Comparison of ENCODE assay signal across 12 cellular contexts in genomic region chr11:128515086-128515485, GRCh38.
DNase-seq lines count a peak whose midpoint lies in the region; ATAC-seq and TF ChIP-seq lines count a peak whose summit lies in the region.
"Had no signal": no experiment of that assay in that cellular context is flagged by ENCODE, and none has a peak within 500 bp of the region (broad histone marks: within the 10 kb centered on the region; RNA-seq: fewer than 3 reads in every experiment).

No MANE protein-coding gene starts in this region.

- no peak overlapping the region for H3K14ac ChIP-seq in mesenchymal stem cell (ENCODE audit: low read length in 2 of 2)

- DNase-seq in right lobe of liver (no peak), mesenchymal stem cell (no peak), NCI-H82 treated with DMSO at 0.1 percent for 48 hours (lab: John Stamatoyannopoulos, UW; ENCODE audit: unreplicated experiment) (no peak), AG20443 (ENCODE audit: low spot score) (no peak)
- no peak for DNase-seq in activated CD8-positive, alpha-beta T cell treated with anti-CD3 and anti-CD28 coated beads, Interleukin-2, amount 10 ng/mL, durations not matched to agents 7 days and 5 days
- no peak for DNase-seq in central memory CD4-positive, alpha-beta T cell
- no peak for DNase-seq in NK-92 treated with Interleukin-12 subunit alpha and Interleukin-12 subunit beta, amount 100 ng/mL, for 24 hours (lab: John Stamatoyannopoulos, UW)
- DNase-seq: NCI-H2029, thyroid gland had no signal

- no peak overlapping the region for H3K4me3 ChIP-seq in liver (ENCODE audit: low read depth in 1 of 3, low read length in 3 of 3)
- no peak overlapping the region for H3K4me3 ChIP-seq in right lobe of liver
- H3K4me3 ChIP-seq in mesenchymal stem cell (ENCODE audit: insufficient read depth in 1 of 2, low read depth in 1 of 2, low read length in 2 of 2) = no peak overlapping the region
- H3K4me3 ChIP-seq: thyroid gland had no signal

- H3K27me3 Mint-ChIP-seq in activated CD8-positive, alpha-beta T cell treated with anti-CD3 and anti-CD28 coated beads, Interleukin-2, amount 10 ng/mL, durations not matched to agents 7 days and 5 days (ENCODE audit: low read depth) = no peaks in the 10 kb centered on the region
- H3K27me3 Mint-ChIP-seq: dendritic cell treated with granulocyte-macrophage colony-stimulating factor and Interleukin-4, amounts not matched to agents 40 ng/mL and 50 ng/mL, for 4 days had no signal

- TF ChIP-seq POLR2A in right lobe of liver (IDR thresholded peaks at IDR 0.05) = no peak

- TF ChIP-seq CTCF in liver (IDR thresholded peaks at IDR 0.05; ENCODE audit: low read depth, low read length, missing input control) (no peak), right lobe of liver (IDR thresholded peaks at IDR 0.05) (no peak)

- H3K9me3 Mint-ChIP-seq in activated CD8-positive, alpha-beta T cell treated with anti-CD3 and anti-CD28 coated beads, Interleukin-2, amount 10 ng/mL, durations not matched to agents 7 days and 5 days (ENCODE audit: insufficient read depth) = no peaks in the 10 kb centered on the region
- H3K9me3 Mint-ChIP-seq: dendritic cell treated with granulocyte-macrophage colony-stimulating factor and Interleukin-4, amounts not matched to agents 40 ng/mL and 50 ng/mL, for 4 days had no signal

- no peak for ATAC-seq in right lobe of liver
- no peak for ATAC-seq in activated CD8-positive, alpha-beta T cell treated with anti-CD3 and anti-CD28 coated beads, Interleukin-2, amount 10 ng/mL, durations not matched to agents 7 days and 5 days

- no peak overlapping the region for H2BK120ac ChIP-seq in mesenchymal stem cell (ENCODE audit: low read depth, low read length)

- no peak for TF ChIP-seq RAD21 in liver (IDR thresholded peaks at IDR 0.05)

- H3K9me3 ChIP-seq in liver (ENCODE audit: control insufficient read depth in 4 of 4, low read length in 3 of 4) (no peaks in the 10 kb centered on the region), right lobe of liver (no peaks in the 10 kb centered on the region), mesenchymal stem cell (ENCODE audit: control insufficient read depth, low read length) (no peaks in the 10 kb centered on the region)
- H3K9me3 ChIP-seq: thyroid gland had no signal

- no peak overlapping the region for H3K4ac ChIP-seq in mesenchymal stem cell (ENCODE audit: low read depth in 1 of 2, low read length in 2 of 2)

- H2AK5ac ChIP-seq in mesenchymal stem cell (ENCODE audit: low read length, severe bottlenecking) = no peak overlapping the region

- H3K27me3 ChIP-seq in liver (ENCODE audit: control insufficient read depth in 4 of 4, insufficient read depth in 4 of 4, low read length in 3 of 4) = no peaks in the 10 kb centered on the region
- no peaks in the 10 kb centered on the region for H3K27me3 ChIP-seq in right lobe of liver
- no peaks in the 10 kb centered on the region for H3K27me3 ChIP-seq in mesenchymal stem cell (ENCODE audit: control insufficient read depth in 1 of 2, insufficient read depth in 1 of 2, low read length in 2 of 2)
- H3K27me3 ChIP-seq: thyroid gland had no signal

- no peak overlapping the region for H2BK12ac ChIP-seq in mesenchymal stem cell (ENCODE audit: low read length in 2 of 2)

- POLR2A ChIA-PET in activated CD8-positive, alpha-beta T cell treated with anti-CD3 and anti-CD28 coated beads, Interleukin-2, amount 10 ng/mL, durations not matched to agents 7 days and 5 days (lab: Charles Lee) = interaction anchor here (1.0 to 23.0 kb wide), 9 partner anchors 2 to 225 kb away, joined by 3 to 652 read pairs (median 13); no protein-coding TSS in a partner anchor

- H3K23ac ChIP-seq in mesenchymal stem cell (ENCODE audit: low read length in 2 of 2) = no peak overlapping the region

- H3K4me1 Mint-ChIP-seq in activated CD8-positive, alpha-beta T cell treated with anti-CD3 and anti-CD28 coated beads, Interleukin-2, amount 10 ng/mL, durations not matched to agents 7 days and 5 days (ENCODE audit: low read depth) = peaks cover 61% of the 10 kb centered on the region

- no peaks in the 10 kb centered on the region for H3K79me1 ChIP-seq in mesenchymal stem cell (replicated peaks; ENCODE audit: low read length, poor library complexity, severe bottlenecking)

- H4K91ac ChIP-seq in mesenchymal stem cell (ENCODE audit: low read length) = no peak overlapping the region

- CTCF ChIA-PET in activated CD8-positive, alpha-beta T cell treated with anti-CD3 and anti-CD28 coated beads, Interleukin-2, amount 10 ng/mL, durations not matched to agents 7 days and 5 days (lab: Charles Lee) = interaction anchor here (0.7 to 11.8 kb wide), 10 partner anchors 11 to 476 kb away, joined by 3 to 247 read pairs (median 6); no protein-coding TSS in a partner anchor

- peak overlapping the region; percentile 96 for H3K4me3 Mint-ChIP-seq in activated CD8-positive, alpha-beta T cell treated with anti-CD3 and anti-CD28 coated beads, Interleukin-2, amount 10 ng/mL, durations not matched to agents 7 days and 5 days
- H3K4me3 Mint-ChIP-seq: dendritic cell treated with granulocyte-macrophage colony-stimulating factor and Interleukin-4, amounts not matched to agents 40 ng/mL and 50 ng/mL, for 4 days had no signal

- H3K36me3 Mint-ChIP-seq in activated CD8-positive, alpha-beta T cell treated with anti-CD3 and anti-CD28 coated beads, Interleukin-2, amount 10 ng/mL, durations not matched to agents 7 days and 5 days (ENCODE audit: low read depth) = peaks cover 100% of the 10 kb centered on the region

- H3K27ac Mint-ChIP-seq in activated CD8-positive, alpha-beta T cell treated with anti-CD3 and anti-CD28 coated beads, Interleukin-2, amount 10 ng/mL, durations not matched to agents 7 days and 5 days = peak overlapping the region; percentile 82
- H3K27ac Mint-ChIP-seq: dendritic cell treated with granulocyte-macrophage colony-stimulating factor and Interleukin-4, amounts not matched to agents 40 ng/mL and 50 ng/mL, for 4 days had no signal

- 60% methylated on average over 6 of the region's 6 CpGs for WGBS in liver
- WGBS in right lobe of liver (ENCODE audit: insufficient coverage, low coverage, low lambda C conversion rate, missing lambda C conversion rate) = 37% methylated on average over 6 of the region's 6 CpGs
- WGBS in mesenchymal stem cell = 96% methylated on average over 4 of the region's 6 CpGs

- no peak overlapping the region for H4K8ac ChIP-seq in mesenchymal stem cell (ENCODE audit: low read length)

- H3K27ac ChIP-seq in liver (ENCODE audit: low read depth in 1 of 2, low read length in 2 of 2) = peak overlapping the region; percentile 19 to 21
- peak overlapping the region in 1 of 3 donors; percentile 20 for H3K27ac ChIP-seq in right lobe of liver
- H3K27ac ChIP-seq in mesenchymal stem cell (ENCODE audit: low read length, poor library complexity, severe bottlenecking) = no peak overlapping the region
- H3K27ac ChIP-seq: C4-2B had no signal

- H3K9ac ChIP-seq in liver (ENCODE audit: low read depth in 1 of 2, low read length in 2 of 2) (no peak overlapping the region), mesenchymal stem cell (ENCODE audit: low read length) (peak overlapping the region; percentile 1)

- H3K36me3 ChIP-seq in liver (ENCODE audit: control insufficient read depth in 4 of 4, insufficient read depth in 3 of 4, low read depth in 1 of 4, low read length in 3 of 4) (no peaks in the 10 kb centered on the region), right lobe of liver (no peaks in the 10 kb centered on the region), mesenchymal stem cell (ENCODE audit: control insufficient read depth in 1 of 2, insufficient read depth in 2 of 2, low read depth in 1 of 2, low read length in 2 of 2) (peaks cover 7 to 29% of the 10 kb centered on the region in 2 experiments)
- H3K36me3 ChIP-seq: thyroid gland had no signal

- no peaks in the 10 kb centered on the region for H3K4me1 ChIP-seq in liver (ENCODE audit: control insufficient read depth in 4 of 4, insufficient read depth in 4 of 4, low read length in 3 of 4)
- H3K4me1 ChIP-seq in right lobe of liver = peaks cover 0 to 5% (median 0%) of the 10 kb centered on the region in 4 donors
- H3K4me1 ChIP-seq in mesenchymal stem cell (ENCODE audit: control insufficient read depth, insufficient read depth, low read depth, low read length) = peaks cover 11% of the 10 kb centered on the region

- H2AFZ ChIP-seq in mesenchymal stem cell (ENCODE audit: low read depth, low read length) = no peak overlapping the region

- no peak overlapping the region for H2BK15ac ChIP-seq in mesenchymal stem cell (ENCODE audit: low read depth, poor library complexity, severe bottlenecking)

- no peak overlapping the region for H2BK5ac ChIP-seq in mesenchymal stem cell (ENCODE audit: low read depth, low read length, poor library complexity, severe bottlenecking)

- no peak overlapping the region for H3K18ac ChIP-seq in mesenchymal stem cell (ENCODE audit: low read depth in 1 of 2, low read length in 2 of 2)

- H3K4me2 ChIP-seq in mesenchymal stem cell (ENCODE audit: low read length, poor library complexity, severe bottlenecking) = no peak overlapping the region

- intact Hi-C loops in right lobe of liver (cut with DNase I) = no loop called here

TF ChIP-seq in liver, 16 proteins besides CTCF, POLR2A, EP300 and RAD21 (continues in another document):
- TF ChIP-seq ATF3 (IDR thresholded peaks at IDR 0.05) = no peak
- TF ChIP-seq SP1 (IDR thresholded peaks at IDR 0.05) = no peak
